In genomic region chr7:92156976-92157375, GRCh38 we compare ENCODE assay signal across 32 cellular contexts. TPM values are rescaled to one million over a fixed set of nuclear protein-coding genes. Genes with fewer than 3 reads are reported as not detected.
"Had no signal": no experiment of that assay in that cellular context is flagged by ENCODE, and none has a peak within 500 bp of the region (broad histone marks: within the 10 kb centered on the region; RNA-seq: fewer than 3 reads in every experiment).

No MANE protein-coding gene starts in this region.

- H3K27ac ChIP-seq: epithelial cell of prostate, esophagus squamous epithelium, foreskin keratinocyte, heart right ventricle, left ventricle myocardium inferior, neutrophil, right lobe of liver, testis, transverse colon had no signal

- DNase-seq: activated CD4-positive, alpha-beta memory T cell treated with anti-CD3 and anti-CD28 coated beads for 36 hours; activated CD4-positive, alpha-beta T cell treated with anti-CD3 and anti-CD28 coated beads, Interleukin-2, amount 10 ng/mL, durations not matched to agents 24 days and 14 days; activated CD4-positive, CD25-positive, alpha-beta regulatory T cell treated with anti-CD3 and anti-CD28 coated beads, Interleukin-2, amount 50 U/mL, for 72 hours; activated CD8-positive, alpha-beta memory T cell treated with anti-CD3 and anti-CD28 coated beads, Interleukin-2, amount 50 U/mL, for 4 hours; activated effector memory CD4-positive, alpha-beta T cell treated with anti-CD3 and anti-CD28 coated beads, Interleukin-2, amount 50 U/mL, for 16 hours; activated naive CD4-positive, alpha-beta T cell treated with anti-CD3 and anti-CD28 coated beads for 36 hours; activated naive CD8-positive, alpha-beta T cell treated with anti-CD3 and anti-CD28 coated beads for 36 hours; activated T-cell treated with anti-CD3 and anti-CD28 coated beads, Interleukin-2, amount 50 U/mL, for 1 hour; amygdala; caudate nucleus; effector CD8-positive, alpha-beta T cell; esophagus squamous epithelium; foreskin keratinocyte; heart right ventricle; left ventricle myocardium inferior; mucosa of descending colon; right lobe of liver; stimulated activated CD4-positive, alpha-beta T cell treated with anti-CD3 and anti-CD28 coated beads, Interleukin-12 subunit alpha, Interleukin-12 subunit beta, amount 100 ng/mL, for 4 hours; stimulated activated CD4-positive, alpha-beta T cell treated with anti-CD3 and anti-CD28 coated beads, Interleukin-4, amount 100 ng/mL, for 1 hour; stimulated activated naive CD8-positive, alpha-beta T cell treated with anti-CD3 and anti-CD28 coated beads, Interleukin-15, Interleukin-2, amounts not matched to agents 100 U/mL and 50 U/mL, for 24 hours; T-helper 2 cell; testis; transverse colon had no signal

- ATAC-seq: foreskin keratinocyte; heart right ventricle; mucosa of descending colon; right lobe of liver; stimulated activated naive CD8-positive, alpha-beta T cell treated with anti-CD3 and anti-CD28 coated beads, Interleukin-15, Interleukin-2, amounts not matched to agents 100 U/mL and 50 U/mL, for 24 hours had no signal

- H3K9me3 ChIP-seq: esophagus squamous epithelium, heart right ventricle, left ventricle myocardium inferior, mucosa of descending colon, neutrophil, right lobe of liver, testis, transverse colon had no signal

- H3K27me3 ChIP-seq: esophagus squamous epithelium, foreskin keratinocyte, heart right ventricle, right lobe of liver, testis, transverse colon had no signal

- H3K36me3 ChIP-seq: esophagus squamous epithelium, heart right ventricle, left ventricle myocardium inferior, neutrophil, right lobe of liver, transverse colon had no signal

- H3K4me1 ChIP-seq: esophagus squamous epithelium, foreskin keratinocyte, heart right ventricle, left ventricle myocardium inferior, right lobe of liver, testis, transverse colon had no signal

- H3K4me3 ChIP-seq: esophagus squamous epithelium, heart right ventricle, left ventricle myocardium inferior, lung, mucosa of descending colon, right lobe of liver, skin epidermis, testis, transverse colon had no signal

RNA-seq across cellular contexts. Expression of gene LRRD1, which starts 22.0 kb away (rescaled TPM):
- total RNA-seq: activated CD4-positive, alpha-beta memory T cell treated with anti-CD3 and anti-CD28 coated beads for 36 hours; activated CD4-positive, alpha-beta T cell treated with anti-CD3 and anti-CD28 coated beads, Interleukin-2, amount 10 ng/mL, durations not matched to agents 24 days and 14 days; activated CD8-positive, alpha-beta memory T cell treated with anti-CD3 and anti-CD28 coated beads for 36 hours; activated naive CD4-positive, alpha-beta T cell treated with anti-CD3 and anti-CD28 coated beads for 36 hours; activated naive CD8-positive, alpha-beta T cell treated with anti-CD3 and anti-CD28 coated beads for 36 hours; activated T-helper 1 cell treated with anti-CD3 and anti-CD28 coated beads, Interleukin-12 subunit alpha, Interleukin-12 subunit beta, Interleukin-2, Interleukin-4 antibody, amounts not matched to agents 30 ng/mL and 10 ng/mL and 1 ng/mL, durations not matched to agents 14 hours and 24 hours and 36 hours; esophagus squamous epithelium; left ventricle myocardium inferior; mesenteric fat pad; osteocyte; right lobe of liver; transverse colon had no signal
- polyA plus RNA-seq: foreskin keratinocyte, heart right ventricle, urinary bladder had no signal
